8 cellular contexts compared by ENCODE assay signal in genomic region chr2:67840460-67841068, GRCh38.
DNase-seq lines count a peak whose midpoint lies in the region; ATAC-seq, FAIRE-seq and TF ChIP-seq lines count a peak whose summit lies in the region.

No MANE protein-coding gene starts in this region.

- POLR2A ChIA-PET in K562 (lab: Yijun Ruan, JAX), result interaction anchor here (1.2 kb wide), 1 partner anchor 10 kb away, joined by 3 read pairs; no protein-coding TSS in a partner anchor

- peak; percentile 61 to 78 (median 73) for TF ChIP-seq CTCF in K562 (IDR thresholded peaks at IDR 0.05 in 2 of 3, conservative IDR thresholded peaks at IDR 0.05 in 1 of 3; ENCODE audit: insufficient read depth in 2 of 3, low read depth in 1 of 3, low read length in 3 of 3)

- no peak overlapping the region for H2AFZ ChIP-seq in K562 (ENCODE audit: low read depth, low read length)

- intact Hi-C loops in K562 (cut with micrococcal nuclease), result loop anchor here (10.0 kb wide), 2 partner anchors 386 to 1256 kb away; no protein-coding TSS in a partner anchor

- in situ Hi-C loops in K562 (cut with MboI), result no loop called here

- CTCF ChIA-PET in K562 (lab: Yijun Ruan, JAX; ENCODE audit: low intra/inter-chr PET ratio), result no interaction called here

- no peaks in the 10 kb centered on the region; a peak in 1 of 5 replicates for H3K27me3 ChIP-seq in K562 (ENCODE audit: control insufficient read depth in 2 of 2, insufficient read depth in 2 of 2, low read length in 2 of 2)
- H3K27me3 ChIP-seq in small intestine (ENCODE audit: control insufficient read depth in 2 of 2, insufficient read depth in 2 of 2, low read length in 2 of 2), result no peaks in the 10 kb centered on the region

- TF ChIP-seq RAD21 in K562 (CRISPR knock-in tag; conservative IDR thresholded peaks at IDR 0.05 in 1 of 2, IDR thresholded peaks at IDR 0.05 in 1 of 2), result peak; percentile 50 to 83

- no peak for TF ChIP-seq POLR2A in K562 (conservative IDR thresholded peaks at IDR 0.05)

- no peaks in the 10 kb centered on the region for H3K79me2 ChIP-seq in K562 (ENCODE audit: control insufficient read depth, insufficient read depth, low read length)

- no peaks in the 10 kb centered on the region for H4K20me1 ChIP-seq in K562 (replicated peaks; ENCODE audit: control insufficient read depth, insufficient read depth, low read length)

- H3K36me3 ChIP-seq in K562 (ENCODE audit: control insufficient read depth, insufficient read depth, low read length) (no peaks in the 10 kb centered on the region), small intestine (ENCODE audit: control insufficient read depth in 2 of 2, insufficient read depth in 2 of 2, low read length in 2 of 2) (no peaks in the 10 kb centered on the region)

- H3K4me3 ChIP-seq in K562 (no peak overlapping the region), small intestine (ENCODE audit: low read depth in 1 of 2, low read length in 2 of 2) (no peak overlapping the region)

- DNase-seq in COLO668 (lab: John Stamatoyannopoulos, UW; ENCODE audit: unreplicated experiment) (peak; percentile 73), NCI-H774 (lab: John Stamatoyannopoulos, UW) (peak; percentile 55), K562 (ENCODE audit: extremely low read depth in 1 of 4, low spot score in 3 of 4) (peak; percentile 31 to 50 (median 34)), iPS DF 4.7 (ENCODE audit: extremely low read depth, low spot score) (peak; percentile 28), small intestine (peak; percentile 48)

- H3K9me3 ChIP-seq in K562 (replicated peaks; ENCODE audit: control insufficient read depth, insufficient read depth, low read depth, low read length) (no peaks in the 10 kb centered on the region), small intestine (ENCODE audit: control insufficient read depth, low read depth) (no peaks in the 10 kb centered on the region)

- no peak overlapping the region for H3K9ac ChIP-seq in K562 (ENCODE audit: insufficient read depth in 1 of 2, low read depth in 2 of 2, low read length in 2 of 2)

- TF ChIP-seq EP300 in K562 (IDR thresholded peaks at IDR 0.05; ENCODE audit: low read length), result no peak

- no TSS peak for BruUV-seq in K562 (replicated peaks; lab: Mats Ljungman, UMichigan)

- no peak overlapping the region for H3K4me2 ChIP-seq in K562 (ENCODE audit: insufficient read depth, low read length)

- no peak overlapping the region for H3K27ac ChIP-seq in K562 (ENCODE audit: extremely low read depth, low read depth, low read length)
- H3K27ac ChIP-seq in small intestine (ENCODE audit: low read depth in 1 of 2, low read length in 1 of 2), result no peak overlapping the region

- H3K4me1 ChIP-seq in K562 (replicated peaks in 1 of 2; ENCODE audit: control insufficient read depth in 2 of 2, insufficient read depth in 2 of 2, low read length in 2 of 2) (no peaks in the 10 kb centered on the region), small intestine (ENCODE audit: control insufficient read depth in 2 of 2, insufficient read depth in 1 of 2, low read depth in 1 of 2, low read length in 1 of 2) (no peaks in the 10 kb centered on the region)

- 0% methylated on average over 5 of the region's 5 CpGs for WGBS in K562 (ENCODE audit: insufficient coverage, low coverage, missing lambda C conversion rate)
- whole genome bisulfite sequencing in small intestine, 3 donors, result 30 to 45% (median 32%) methylated on average over 5 of the region's 5 CpGs

- H3K9me1 ChIP-seq in K562 (ENCODE audit: control insufficient read depth, insufficient read depth, low read length), result peaks cover 2% of the 10 kb centered on the region

- FAIRE-seq in K562 (lab: Jason Lieb, UNC), result peak; percentile 59
- FAIRE-seq in small intestine (lab: Jason Lieb, UNC), result no peak

- peak; percentile 89 for ATAC-seq in GM18907 (IDR thresholded peaks at IDR 0.05; ENCODE audit: unreplicated experiment)
- peak; percentile 93 for ATAC-seq in HG03442 (IDR thresholded peaks at IDR 0.05; ENCODE audit: unreplicated experiment)
- peak; percentile 93 for ATAC-seq in K562
- no peak for ATAC-seq in GM18498 (IDR thresholded peaks at IDR 0.05; ENCODE audit: unreplicated experiment)

TF ChIP-seq in K562, 482 proteins besides CTCF, POLR2A, EP300 and RAD21:
- TF ChIP-seq NFRKB (IDR thresholded peaks at IDR 0.05; ENCODE audit: low read depth), result no peak
- TF ChIP-seq GMEB1 (CRISPR knock-in tag; IDR thresholded peaks at IDR 0.05), result no peak
- TF ChIP-seq FOXA1 (IDR thresholded peaks at IDR 0.05; ENCODE audit: borderline replicate concordance), result no peak
- no peak for TF ChIP-seq TAF15 (IDR thresholded peaks at IDR 0.05; ENCODE audit: low read depth, low read length)
- TF ChIP-seq HMGXB4 (CRISPR knock-in tag; IDR thresholded peaks at IDR 0.05), result no peak
- TF ChIP-seq DEAF1 (CRISPR knock-in tag; IDR thresholded peaks at IDR 0.05), result peak; percentile 54
- peak; percentile 41; the same call in 1 of the 2 replicates for TF ChIP-seq STAG1 (CRISPR knock-in tag; IDR thresholded peaks at IDR 0.05; ENCODE audit: borderline replicate concordance)
